8 cellular contexts compared by ENCODE assay signal in the genomic region with DNA sequence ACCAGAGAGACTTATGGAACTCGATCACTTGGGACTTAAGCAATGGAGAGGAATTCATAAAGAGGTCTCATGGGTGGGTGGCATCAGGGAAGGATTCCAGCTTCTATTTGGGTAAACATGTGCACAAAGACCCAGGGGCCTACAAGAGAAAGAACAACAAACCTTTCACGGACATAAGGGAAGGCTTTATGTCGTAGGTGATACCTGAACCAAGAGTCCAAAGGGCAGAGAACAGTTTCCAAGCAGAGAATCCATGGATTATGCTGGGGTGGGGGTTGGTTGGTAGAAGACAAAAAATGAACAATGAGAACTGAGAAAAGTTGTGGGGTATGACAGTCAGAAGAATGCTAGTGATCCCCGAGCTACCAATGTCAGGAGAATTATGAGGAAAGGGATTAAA.
"Had no signal": no experiment of that assay in that cellular context is flagged by ENCODE, and none has a peak within 500 bp of the region (broad histone marks: within the 10 kb centered on the region; RNA-seq: fewer than 3 reads in every experiment).

No MANE protein-coding gene starts in this region.

- H3K36me3 Mint-ChIP-seq: IgD-negative memory B cell had no signal

- H3K27me3 Mint-ChIP-seq: IgD-negative memory B cell had no signal

- H3K4me3 Mint-ChIP-seq: GM23338, H9, IgD-negative memory B cell had no signal

- FAIRE-seq: H1, H54, HTR-8/SVneo had no signal

- H2AFZ ChIP-seq: GM23338 had no signal

- DNase-seq: H9, HCEC 1CT, KBM-7 had no signal

- H3K9me3 Mint-ChIP-seq: H9 had no signal

- H3K4me2 ChIP-seq: GM23338 had no signal

- ATAC-seq: GM23338 had no signal

- H3K27ac Mint-ChIP-seq: GM23338, IgD-negative memory B cell had no signal

- H3K4me3 ChIP-seq: GM23338 had no signal

- H3K4me1 Mint-ChIP-seq: IgD-negative memory B cell had no signal
